Comparison of ENCODE assay signal across 8 cellular contexts in genomic region chr16:25051446-25052160, GRCh38. TPM values are rescaled to one million over a fixed set of nuclear protein-coding genes. Genes with fewer than 3 reads are reported as not detected.
DNase-seq lines count a peak whose midpoint lies in the region; ATAC-seq and TF ChIP-seq lines count a peak whose summit lies in the region.

No MANE protein-coding gene starts in this region.

- no peaks in the 10 kb centered on the region for H3K9me3 ChIP-seq in CD4-positive, alpha-beta memory T cell (ENCODE audit: control insufficient read depth in 1 of 2, low read length in 2 of 2)
- H3K9me3 ChIP-seq in OCI-LY3 (ENCODE audit: insufficient read depth, low read length), result no peaks in the 10 kb centered on the region
- no peaks in the 10 kb centered on the region for H3K9me3 ChIP-seq in effector memory CD4-positive, alpha-beta T cell (ENCODE audit: control insufficient read depth, low read length)

- peak overlapping the region; percentile 37 for H3K27ac ChIP-seq in CD4-positive, alpha-beta memory T cell (ENCODE audit: low read depth, low read length)
- H3K27ac ChIP-seq in OCI-LY3 (ENCODE audit: low read length), result peak overlapping the region; percentile 95
- peak overlapping the region; percentile 37 for H3K27ac ChIP-seq in effector memory CD4-positive, alpha-beta T cell (ENCODE audit: insufficient read depth, low read length, poor library complexity, severe bottlenecking)

- peaks cover 49% of the 10 kb centered on the region for H3K4me1 ChIP-seq in CD4-positive, alpha-beta memory T cell (ENCODE audit: insufficient read depth, low read length)
- H3K4me1 ChIP-seq in OCI-LY3 (ENCODE audit: low read length), result peaks cover 84% of the 10 kb centered on the region
- H3K4me1 ChIP-seq in effector memory CD4-positive, alpha-beta T cell (ENCODE audit: control insufficient read depth, insufficient read depth, low read length, poor library complexity, severe bottlenecking), result peaks cover 5% of the 10 kb centered on the region

- DNase-seq in CD4-positive, alpha-beta memory T cell, result peak in 1 of 5 donors; percentile 34
- DNase-seq in effector memory CD4-positive, alpha-beta T cell, result no peak
- no peak for DNase-seq in natural killer cell
- DNase-seq in NCI-H2029 (lab: John Stamatoyannopoulos, UW), result no peak
- no peak for DNase-seq in OCI-M2 (lab: John Stamatoyannopoulos, UW; ENCODE audit: unreplicated experiment)

- H3K79me2 ChIP-seq in OCI-LY3 (ENCODE audit: low read length), result peaks cover 27% of the 10 kb centered on the region

- no peaks in the 10 kb centered on the region for H3K27me3 ChIP-seq in CD4-positive, alpha-beta memory T cell (ENCODE audit: insufficient read depth, low read length)
- H3K27me3 ChIP-seq in OCI-LY3 (ENCODE audit: low read depth, low read length), result no peaks in the 10 kb centered on the region
- no peaks in the 10 kb centered on the region for H3K27me3 ChIP-seq in effector memory CD4-positive, alpha-beta T cell (replicated peaks; ENCODE audit: control insufficient read depth, insufficient read depth, low read length, poor library complexity, severe bottlenecking)

- no peaks in the 10 kb centered on the region for H3K9me3 Mint-ChIP-seq in CD4-positive, alpha-beta memory T cell
- H3K9me3 Mint-ChIP-seq in natural killer cell, result no peaks in the 10 kb centered on the region

- H2AFZ ChIP-seq in OCI-LY3 (ENCODE audit: low read depth, low read length), result no peak overlapping the region

- peak overlapping the region; percentile 89 for H3K4me2 ChIP-seq in OCI-LY3 (ENCODE audit: low read length)

- no peaks in the 10 kb centered on the region for H3K27me3 Mint-ChIP-seq in CD4-positive, alpha-beta memory T cell
- H3K27me3 Mint-ChIP-seq in natural killer cell (ENCODE audit: low read depth in 2 of 2), result no peaks in the 10 kb centered on the region

- H3K4me3 ChIP-seq in CD4-positive, alpha-beta memory T cell (ENCODE audit: low read length in 2 of 2), result peak overlapping the region in 1 of 2 donors; percentile 4
- peak overlapping the region; percentile 64 for H3K4me3 ChIP-seq in OCI-LY3 (ENCODE audit: low read length)
- peak overlapping the region; percentile 26 for H3K4me3 ChIP-seq in effector memory CD4-positive, alpha-beta T cell (ENCODE audit: insufficient read depth, low read depth, low read length, poor library complexity, severe bottlenecking)

- TF ChIP-seq CTCF in OCI-LY3 (IDR thresholded peaks at IDR 0.05; ENCODE audit: low read depth, low read length) (no peak), natural killer cell (IDR thresholded peaks at IDR 0.05) (no peak)

- H3K27ac Mint-ChIP-seq in CD4-positive, alpha-beta memory T cell, result peak overlapping the region; percentile 77 to 98 (median 88)
- peak overlapping the region; percentile 71 to 98 for H3K27ac Mint-ChIP-seq in natural killer cell

- intact Hi-C loops in CD4-positive, alpha-beta memory T cell (cut with micrococcal nuclease), result no loop called here
- intact Hi-C loops in natural killer cell (cut with micrococcal nuclease), result no loop called here

- no peaks in the 10 kb centered on the region for H3K36me3 Mint-ChIP-seq in CD4-positive, alpha-beta memory T cell
- H3K36me3 Mint-ChIP-seq in natural killer cell, result no peaks in the 10 kb centered on the region

- ATAC-seq in natural killer cell, result no peak
- ATAC-seq in HG03342 (IDR thresholded peaks at IDR 0.05; ENCODE audit: unreplicated experiment), result no peak
- ATAC-seq in GM18519 (IDR thresholded peaks at IDR 0.05; ENCODE audit: low FRiP score, unreplicated experiment), result no peak

- H3K9ac ChIP-seq in OCI-LY3 (ENCODE audit: low read length), result peak overlapping the region; percentile 76

- no peaks in the 10 kb centered on the region for H4K20me1 ChIP-seq in OCI-LY3 (ENCODE audit: insufficient read depth, low read length)

- H3K4me3 Mint-ChIP-seq in CD4-positive, alpha-beta memory T cell, result peak overlapping the region; percentile 48 to 91 (median 74)
- no peak overlapping the region for H3K4me3 Mint-ChIP-seq in natural killer cell

- CTCF ChIA-PET in CD4-positive, alpha-beta memory T cell (lab: Charles Lee; ENCODE audit: partially characterized antibody), result interaction anchor here (0.9 to 7.0 kb wide), 4 partner anchors 10 to 173 kb away, joined by 3 to 58 read pairs (median 20); no protein-coding TSS in a partner anchor

- POLR2A ChIA-PET in CD4-positive, alpha-beta memory T cell (lab: Charles Lee; ENCODE audit: partially characterized antibody), result interaction anchor here (1.6 to 5.5 kb wide), 5 partner anchors 9 to 58 kb away, joined by 3 to 123 read pairs (median 96); partner anchors contain the start of genes ARHGAP17 and LCMT1

- peaks cover 37 to 61% (median 47%) of the 10 kb centered on the region in 4 donors for H3K4me1 Mint-ChIP-seq in CD4-positive, alpha-beta memory T cell
- peaks cover 26 to 31% of the 10 kb centered on the region in 2 donors for H3K4me1 Mint-ChIP-seq in natural killer cell

- H3K36me3 ChIP-seq in CD4-positive, alpha-beta memory T cell (ENCODE audit: insufficient read depth, low read length), result no peaks in the 10 kb centered on the region
- no peaks in the 10 kb centered on the region for H3K36me3 ChIP-seq in OCI-LY3 (replicated peaks; ENCODE audit: low read depth, low read length)
- H3K36me3 ChIP-seq in effector memory CD4-positive, alpha-beta T cell (ENCODE audit: control insufficient read depth, insufficient read depth, low read length), result no peaks in the 10 kb centered on the region

RNA-seq across cellular contexts. Expression of gene ARHGAP17, which starts 36.4 kb away (rescaled TPM):
- total RNA-seq in CD4-positive, alpha-beta memory T cell, result 10 to 100 TPM; 62.6 to 62.8 TPM
- 10 to 100 TPM; 12.0 to 35.0 TPM for polyA plus RNA-seq in CD4-positive, alpha-beta memory T cell
- total RNA-seq in natural killer cell, result 10 to 100 TPM; 67.0 to 85.7 (median 84.7) TPM

RNA-seq across cellular contexts. Expression of gene LCMT1, which starts 59.9 kb away (rescaled TPM):
- total RNA-seq in CD4-positive, alpha-beta memory T cell, result 10 to 100 TPM; 37.0 to 37.9 TPM
- polyA plus RNA-seq in CD4-positive, alpha-beta memory T cell, result 10 to 100 TPM; 46.9 to 52.3 TPM
- 10 to 100 TPM; 28.8 to 49.5 (median 43.0) TPM for total RNA-seq in natural killer cell

Comparison
In these comparisons a context has a peak if more than half of its experiments do, and no peak if none do; other contexts are left out.
1. H3K27ac ChIP-seq: peak in every context shown above with its lines; median percentile 95 in OCI-LY3; 37 in CD4-positive, alpha-beta memory T cell; 37 in effector memory CD4-positive, alpha-beta T cell.